Comparison of ENCODE assay signal across 1 cellular context in genomic region chr10:80417247-80417646, GRCh38. TPM values are rescaled to one million over a fixed set of nuclear protein-coding genes. Genes with fewer than 3 reads are reported as not detected.
"Had no signal": no experiment of that assay in that cellular context is flagged by ENCODE, and none has a peak within 500 bp of the region (broad histone marks: within the 10 kb centered on the region; RNA-seq: fewer than 3 reads in every experiment).

No MANE protein-coding gene starts in this region.

RNA-seq across cellular contexts. Expression of gene PRXL2A, which starts 8.9 kb away (rescaled TPM):
- total RNA-seq: OCI-LY7 had no signal
